8 cellular contexts compared by ENCODE assay signal in genomic region chr9:95507456-95508241, GRCh38. TPM values are rescaled to one million over a fixed set of nuclear protein-coding genes. Genes with fewer than 3 reads are reported as not detected.
DNase-seq lines count a peak whose midpoint lies in the region; ATAC-seq and TF ChIP-seq lines count a peak whose summit lies in the region.

No MANE protein-coding gene starts in this region.

- peaks cover 9 to 17% of the 10 kb centered on the region in 2 donors for H3K36me3 Mint-ChIP-seq in naive B cell

- H3K9me3 ChIP-seq in uterus, result no peaks in the 10 kb centered on the region

- peak in 1 of 2 donors; percentile 16 for TF ChIP-seq POLR2A in uterus (IDR thresholded peaks at IDR 0.05)

- H3K36me3 ChIP-seq in uterus, result no peaks in the 10 kb centered on the region

- TF ChIP-seq CTCF in uterus (IDR thresholded peaks at IDR 0.05), result no peak

- ATAC-seq in esophagus mucosa, result peak; percentile 24
- no peak for ATAC-seq in naive B cell (ENCODE audit: low read depth in 2 of 2)

- H3K4me3 Mint-ChIP-seq in naive B cell, result peak overlapping the region; percentile 73 to 98 (median 88)

- H3K9me3 Mint-ChIP-seq in naive B cell, result peaks cover 0 to 22% (median 8%) of the 10 kb centered on the region in 7 donors

- H3K4me1 ChIP-seq in uterus, result no peaks in the 10 kb centered on the region

- H3K27ac Mint-ChIP-seq in naive B cell, result peak overlapping the region in 5 of 6 donors; percentile 7 to 83 (median 60)

- H3K4me1 Mint-ChIP-seq in naive B cell, result peaks cover 29 to 51% (median 49%) of the 10 kb centered on the region in 3 donors

- peak overlapping the region; percentile 93 to 95 for H3K27ac ChIP-seq in uterus

- no peaks in the 10 kb centered on the region for H3K27me3 ChIP-seq in uterus

- H3K27me3 Mint-ChIP-seq in naive B cell, result peaks cover 63 to 79% (median 72%) of the 10 kb centered on the region in 3 donors

- H3K4me3 ChIP-seq in uterus, result peak overlapping the region; percentile 88 to 89

- intact Hi-C loops in uterus (cut with DNase I; ENCODE audit: low total_unique reads), result no loop called here

- DNase-seq in NCI-H446 treated with DMSO at 0.1 percent for 48 hours (lab: John Stamatoyannopoulos, UW), result peak; percentile 6
- no peak for DNase-seq in NCI-H446 (lab: John Stamatoyannopoulos, UW)
- DNase-seq in NCI-H460 (ENCODE audit: extremely low read depth, low read depth), result peak; percentile 43
- DNase-seq in activated T-cell treated with anti-CD3 and anti-CD28 coated beads, Interleukin-2, amount 50 U/mL, for 1 hour, result peak; percentile 54
- DNase-seq in naive B cell, result peak; percentile 33
- DNase-seq in uterus, result peak; percentile 48 to 65
- no peak for DNase-seq in GM19240 (ENCODE audit: insufficient read length, low spot score)

RNA-seq across cellular contexts. Expression of gene PTCH1, which starts 9.1 kb away (rescaled TPM):
- 2.4 and 2.7 TPM in 2 replicates for total RNA-seq in NCI-H460 (2014; rRNA removed; shearing (Covaris generic))
- polyA plus RNA-seq in NCI-H460 (2014; cell fraction: nucleus; rRNA removed), result 2.1 and 2.9 TPM in 2 replicates
- total RNA-seq in esophagus mucosa (3.9 TPM), uterus (10 to 100 TPM in 2 of 4 donors, 1 to 10 TPM in 2; 7.4 to 24.6 (median 10.8) TPM)
- polyA plus RNA-seq in naive B cell (ENCODE audit: low read depth in 6 of 6), result 1 to 10 TPM in 5 of 6 donors, under 1 TPM in 1; 0.21 to 8.3 (median 2.4) TPM

Comparison
In these comparisons a context has a peak if more than half of its experiments do, and no peak if none do; other contexts are left out.
1. DNase-seq: peak in NCI-H446 treated with DMSO at 0.1 percent for 48 hours (single experiment), NCI-H460 (single experiment), activated T-cell treated with anti-CD3 and anti-CD28 coated beads, Interleukin-2, amount 50 U/mL, for 1 hour (single experiment), naive B cell (single experiment) and uterus (2 of 2); none in NCI-H446 (0 of 2) and GM19240 (single experiment).